Comparison of ENCODE assay signal across 8 cellular contexts in the genomic region with DNA sequence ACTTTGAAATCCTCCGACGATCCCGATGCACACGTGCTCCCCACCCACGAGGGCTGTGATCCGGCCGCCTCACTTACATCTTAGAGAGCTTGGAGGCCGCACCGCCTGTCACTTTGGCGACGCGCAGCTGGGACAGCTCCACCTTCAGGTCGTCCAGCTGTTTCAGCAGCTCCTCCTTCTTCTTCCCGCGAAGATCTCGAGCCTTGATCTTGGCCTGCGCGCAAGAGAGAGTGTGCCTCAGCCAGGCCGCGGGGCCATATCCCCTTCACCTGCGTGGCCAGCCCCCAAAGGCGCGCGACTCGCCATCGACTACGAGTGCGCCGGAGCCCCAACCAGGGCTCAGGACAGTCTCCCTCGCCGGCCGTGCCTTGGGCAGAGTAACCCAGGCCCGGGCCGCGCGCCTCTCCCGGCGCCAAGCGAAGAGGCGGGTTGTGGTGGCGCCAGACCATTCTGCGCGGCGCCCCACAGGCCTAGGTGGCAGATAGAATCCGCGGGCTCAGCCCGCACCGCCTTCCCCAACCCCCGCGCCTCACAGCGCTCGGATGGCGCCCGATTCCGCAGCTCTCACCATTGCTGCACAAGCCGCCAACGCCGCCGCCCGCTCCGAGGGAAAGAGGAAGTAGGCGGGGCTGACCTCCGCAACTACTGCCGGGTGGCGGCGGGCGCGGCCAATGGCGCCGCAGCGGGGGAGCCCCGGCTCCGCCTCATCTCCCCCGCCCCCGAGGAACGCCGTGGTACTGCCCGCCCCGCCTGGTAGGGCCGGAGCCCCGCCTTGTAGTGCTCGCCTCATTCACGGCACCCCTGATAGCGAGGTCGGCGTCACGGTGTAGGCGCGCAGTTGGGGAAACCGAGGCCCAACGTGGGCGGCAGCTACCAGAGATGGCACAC. TPM values are rescaled to one million over a fixed set of nuclear protein-coding genes. Genes with fewer than 3 reads are reported as not detected.
DNase-seq lines count a peak whose midpoint lies in the region; ATAC-seq, FAIRE-seq and TF ChIP-seq lines count a peak whose summit lies in the region.

TSS of gene ARPC5L (plus strand) at position 789 of the 888 bp plus-strand sequence. CDS start 7,161 bp downstream, outside the sequence.
TSS of gene RPL35 (minus strand) at position 616 of the 888 bp plus-strand sequence. CDS start at position 571, 45 bp downstream.

- H4K91ac ChIP-seq in H1 (replicated peaks; ENCODE audit: insufficient read length, low read length): peak within 1 kb of the TSS; percentile 77

- TF ChIP-seq CTCF in H1 (IDR thresholded peaks at IDR 0.05; ENCODE audit: control extremely low read depth in 1 of 3, insufficient read depth in 1 of 3, low read depth in 1 of 3, low read length in 3 of 3): peak in 1 of 3 experiments; percentile 36; a peak in 1 of 4 replicates

- no peak within 1 kb of the TSS for H3K14ac ChIP-seq in H1 (ENCODE audit: insufficient read length)

- POLR2A ChIA-PET in H1 (lab: Charles Lee; ENCODE audit: partially characterized antibody): interaction anchor here (0.6 to 25.5 kb wide), 47 partner anchors 9 to 826 kb away, joined by 3 to 573 read pairs (median 4); partner anchors contain the start of genes HSPA5, NR6A1, OLFML2A and WDR38

- H3K4me2 ChIP-seq in H1 (ENCODE audit: insufficient read depth in 1 of 2, low read depth in 2 of 2, low read length in 2 of 2): peak within 1 kb of the TSS; percentile 86 to 88

- H3K79me2 ChIP-seq in H1 (ENCODE audit: control insufficient read depth in 1 of 2, insufficient read depth in 2 of 2, low read length in 2 of 2): peaks cover 16 to 33% of the 10 kb centered on the region in 2 experiments

- H2BK120ac ChIP-seq in H1 (replicated peaks; ENCODE audit: low read depth, low read length): no peak within 1 kb of the TSS

- peak within 1 kb of the TSS; percentile 91 for H3K27ac Mint-ChIP-seq in activated CD8-positive, alpha-beta memory T cell treated with anti-CD3 and anti-CD28 coated beads, Interleukin-2, amount 10 ng/mL, durations not matched to agents 7 days and 5 days

- H3K9me3 ChIP-seq in HUES6 (ENCODE audit: control insufficient read depth, insufficient read depth, low read depth, low read length): no peaks in the 10 kb centered on the region
- no peaks in the 10 kb centered on the region for H3K9me3 ChIP-seq in NT2/D1 (ENCODE audit: insufficient read depth, low read length)
- no peaks in the 10 kb centered on the region for H3K9me3 ChIP-seq in H1 (ENCODE audit: insufficient read depth in 2 of 2, low read depth in 1 of 2, low read length in 1 of 2)

- peaks cover 42% of the 10 kb centered on the region for H3K36me3 Mint-ChIP-seq in activated CD8-positive, alpha-beta memory T cell treated with anti-CD3 and anti-CD28 coated beads, Interleukin-2, amount 10 ng/mL, durations not matched to agents 7 days and 5 days

- H3K4me3 Mint-ChIP-seq in activated CD8-positive, alpha-beta memory T cell treated with anti-CD3 and anti-CD28 coated beads, Interleukin-2, amount 10 ng/mL, durations not matched to agents 7 days and 5 days: peak within 1 kb of the TSS; percentile 81

- H2BK15ac ChIP-seq in H1 (ENCODE audit: low read length): peak within 1 kb of the TSS; percentile 50; the same call in 1 of the 2 replicates

- peak within 1 kb of the TSS; percentile 22; the same call in 1 of the 2 replicates for H2BK12ac ChIP-seq in H1 (ENCODE audit: low read depth, low read length)

- peak within 1 kb of the TSS; percentile 97 for H3K18ac ChIP-seq in H1 (ENCODE audit: extremely low read depth, low read length)

- peaks cover 7% of the 10 kb centered on the region for H3K23me2 ChIP-seq in H1 (ENCODE audit: low read depth, low read length)

- peak within 1 kb of the TSS; percentile 98 for H3K4ac ChIP-seq in H1 (replicated peaks; ENCODE audit: insufficient read length, low read depth, low read length)

- peak within 1 kb of the TSS; percentile 89 for H3K4me3 ChIP-seq in HUES6 (ENCODE audit: low read depth, low read length)
- peak within 1 kb of the TSS; percentile 81 for H3K4me3 ChIP-seq in NT2/D1 (ENCODE audit: insufficient read length, low read depth)
- H3K4me3 ChIP-seq in H1 (ENCODE audit: extremely low read depth in 1 of 4, insufficient read depth in 2 of 4, low read depth in 3 of 4, low read length in 4 of 4): peak within 1 kb of the TSS; percentile 86 to 97 (median 96)

- peak within 1 kb of the TSS; percentile 87; the same call in 1 of the 2 replicates for H2AK5ac ChIP-seq in H1 (ENCODE audit: low read depth, low read length)

- no peaks in the 10 kb centered on the region for H3K27me3 Mint-ChIP-seq in activated CD8-positive, alpha-beta memory T cell treated with anti-CD3 and anti-CD28 coated beads, Interleukin-2, amount 10 ng/mL, durations not matched to agents 7 days and 5 days

- CTCF ChIA-PET in activated CD8-positive, alpha-beta memory T cell treated with anti-CD3 and anti-CD28 coated beads, Interleukin-2, amount 10 ng/mL, durations not matched to agents 7 days and 5 days (lab: Charles Lee): interaction anchor here (0.6 to 3.3 kb wide), 13 partner anchors 9 to 375 kb away, joined by 3 to 32 read pairs (median 6); partner anchors contain the start of genes GOLGA1, NR6A1, OLFML2A and WDR38
- CTCF ChIA-PET in H1 (lab: Charles Lee; ENCODE audit: partially characterized antibody): interaction anchor here (0.8 to 42.1 kb wide), 12 partner anchors 8 to 244 kb away, joined by 3 to 1529 read pairs (median 4); partner anchors contain the start of genes NR6A1, OLFML2A and WDR38

- H2BK5ac ChIP-seq in H1 (ENCODE audit: low read depth, low read length): peak within 1 kb of the TSS; percentile 94

- peak within 1 kb of the TSS; percentile 100 for H3K9ac ChIP-seq in HUES6 (ENCODE audit: low read length)
- H3K9ac ChIP-seq in NT2/D1 (ENCODE audit: insufficient read length, low read depth): peak within 1 kb of the TSS; percentile 97
- H3K9ac ChIP-seq in H1 (replicated peaks in 1 of 4; ENCODE audit: extremely low read depth in 1 of 4, low read depth in 3 of 4, low read length in 3 of 4): peak within 1 kb of the TSS; percentile 94 to 97 (median 96)

- peaks cover 10% of the 10 kb centered on the region for H3K79me1 ChIP-seq in H1 (ENCODE audit: low read depth, low read length)

- H3K27ac ChIP-seq in HUES6 (ENCODE audit: low read depth, low read length) (peak within 1 kb of the TSS; percentile 99), H1 (ENCODE audit: low read depth, low read length) (peak within 1 kb of the TSS; percentile 89)

- H3K4me1 ChIP-seq in HUES6 (ENCODE audit: control insufficient read depth, insufficient read depth, low read length): peaks cover 7% of the 10 kb centered on the region
- peaks cover 19% of the 10 kb centered on the region for H3K4me1 ChIP-seq in NT2/D1 (ENCODE audit: insufficient read depth, insufficient read length)
- peaks cover 0 to 10% (median 8%) of the 10 kb centered on the region in 4 experiments; a peak in 5 of 7 replicates for H3K4me1 ChIP-seq in H1 (replicated peaks in 1 of 4; ENCODE audit: control insufficient read depth in 3 of 4, insufficient read depth in 4 of 4, low read length in 3 of 4)

- peaks cover 48% of the 10 kb centered on the region for H3K36me3 ChIP-seq in HUES6 (ENCODE audit: control insufficient read depth, insufficient read depth, low read length)
- H3K36me3 ChIP-seq in NT2/D1 (ENCODE audit: insufficient read depth, insufficient read length, low read length): peaks cover 62% of the 10 kb centered on the region
- peaks cover 36 to 46% (median 40%) of the 10 kb centered on the region in 4 experiments for H3K36me3 ChIP-seq in H1 (ENCODE audit: control insufficient read depth in 2 of 4, insufficient read depth in 4 of 4, low read length in 3 of 4)

- peaks cover 34 to 39% of the 10 kb centered on the region in 2 experiments for H4K20me1 ChIP-seq in H1 (replicated peaks in 1 of 2; ENCODE audit: control insufficient read depth in 1 of 2, insufficient read depth in 2 of 2, low read length in 2 of 2)

- H3K56ac ChIP-seq in H1 (replicated peaks; ENCODE audit: insufficient read length, low read depth, low read length): peak within 1 kb of the TSS; percentile 60

- TF ChIP-seq RAD21 in H1 (IDR thresholded peaks at IDR 0.05 in 1 of 2, conservative IDR thresholded peaks at IDR 0.05 in 1 of 2; ENCODE audit: low read depth in 2 of 2, low read length in 2 of 2): no peak

- peak within 1 kb of the TSS; percentile 99 for H4K8ac ChIP-seq in H1 (ENCODE audit: extremely low read depth, insufficient read depth, low read length)

- H4K5ac ChIP-seq in H1 (ENCODE audit: insufficient read length, low read depth, low read length): peak within 1 kb of the TSS; percentile 88

- H3K23ac ChIP-seq in H1 (ENCODE audit: insufficient read length): no peak within 1 kb of the TSS

- H3K4me1 Mint-ChIP-seq in activated CD8-positive, alpha-beta memory T cell treated with anti-CD3 and anti-CD28 coated beads, Interleukin-2, amount 10 ng/mL, durations not matched to agents 7 days and 5 days: peaks cover 41% of the 10 kb centered on the region

- no peak within 1 kb of the TSS for H2BK20ac ChIP-seq in H1 (ENCODE audit: low read length)

- TF ChIP-seq EP300 in H1 (IDR thresholded peaks at IDR 0.05; ENCODE audit: borderline replicate concordance in 1 of 2, low read depth in 2 of 2, low read length in 2 of 2): peak in 1 of 2 experiments; percentile 99; a peak in 2 of 3 replicates

- H3K9me3 Mint-ChIP-seq in activated CD8-positive, alpha-beta memory T cell treated with anti-CD3 and anti-CD28 coated beads, Interleukin-2, amount 10 ng/mL, durations not matched to agents 7 days and 5 days (ENCODE audit: low read depth): no peaks in the 10 kb centered on the region

- TF ChIP-seq POLR2A in H1 (IDR thresholded peaks at IDR 0.05; ENCODE audit: control extremely low read depth in 1 of 2, low read depth in 2 of 2, low read length in 2 of 2): peak in 1 of 2 experiments; percentile 97; a peak in 2 of 3 replicates

- H3K27me3 ChIP-seq in HUES6 (ENCODE audit: control insufficient read depth, insufficient read depth, low read length) (no peaks in the 10 kb centered on the region), NT2/D1 (ENCODE audit: insufficient read depth, insufficient read length) (no peaks in the 10 kb centered on the region), H1 (replicated peaks in 1 of 4; ENCODE audit: control insufficient read depth in 3 of 4, extremely low read depth in 1 of 4, insufficient read depth in 3 of 4, low read length in 3 of 4) (no peaks in the 10 kb centered on the region)

- 0% methylated on average over 50 of the region's 92 CpGs; no CpG with 5 or more reads in 1 of the 2 experiments for WGBS in H1 (ENCODE audit: extremely low coverage in 1 of 2, insufficient coverage in 1 of 2, insufficient read length in 1 of 2, insufficient replicate concordance in 2 of 2, low coverage in 1 of 2, low lambda C conversion rate in 2 of 2, missing lambda C conversion rate in 1 of 2), 2 experiments

- DNase-seq in D341Med (ENCODE audit: low spot score) (peak; percentile 98), NT2/D1 (ENCODE audit: low read depth, low spot score) (peak; percentile 92), H1 (ENCODE audit: low read depth in 1 of 2, low spot score in 2 of 2) (peak in 1 of 2 experiments; percentile 94), mesenteric fat pad (ENCODE audit: low spot score) (peak; percentile 98)
- DNase-seq in activated CD8-positive, alpha-beta memory T cell treated with anti-CD3 and anti-CD28 coated beads, Interleukin-2, amount 10 ng/mL, durations not matched to agents 7 days and 5 days: peak; percentile 97
- peak; percentile 82 for DNase-seq in stimulated activated CD8-positive, alpha-beta memory T cell treated with anti-CD3 and anti-CD28 coated beads, Interleukin-15, amount 100 ng/mL, for 24 hours (ENCODE audit: low read depth)

- H2AFZ ChIP-seq in H1 (ENCODE audit: low read length): peak within 1 kb of the TSS; percentile 94; the same call in 1 of the 2 replicates

- no peak for FAIRE-seq in H1 (lab: Jason Lieb, UNC)

- ATAC-seq in GM21447 (IDR thresholded peaks at IDR 0.05; ENCODE audit: unreplicated experiment): peak; percentile 79
- ATAC-seq in activated CD8-positive, alpha-beta memory T cell treated with anti-CD3 and anti-CD28 coated beads, Interleukin-2, amount 10 ng/mL, durations not matched to agents 7 days and 5 days: peak; percentile 97

RNA-seq across cellular contexts. Expression of gene ARPC5L, which starts in this region (rescaled TPM):
- 10 to 100 TPM; 79.1 to 90.6 TPM for total RNA-seq in activated CD8-positive, alpha-beta memory T cell treated with anti-CD3 and anti-CD28 coated beads, Interleukin-2, amount 10 ng/mL, durations not matched to agents 7 days and 5 days
- total RNA-seq in H1 (2021; fragmentation: NEBNext Ultra II Directional; extraction: Animal tissue kit (Norgen Biotek cat#: 25700)): 50.5 and 50.6 TPM in 2 replicates
- 34.1 and 36.0 TPM in 2 replicates for polyA plus RNA-seq in H1 (2011; rRNA removed)
- 57.0 TPM for polyA plus RNA-seq in H1 (2011; cell fraction: cytosol; rRNA removed)
- polyA plus RNA-seq in H1 (2011; cell fraction: nucleus; rRNA removed): 13.7 TPM
- 49.1 to 62.4 TPM (median 51.3 TPM) in 4 replicates for polyA plus RNA-seq in H1 (2012, experiment 1 of 2)
- polyA plus RNA-seq in H1 (2012, experiment 2 of 2): 33.4 TPM
- polyA plus RNA-seq in H1 (2013, experiment 1 of 2): 54.3 TPM
- 54.7 TPM for polyA plus RNA-seq in H1 (2013, experiment 2 of 2)
- polyA minus RNA-seq in H1 (2011; rRNA and poly(A)+ RNA removed): 11.3 and 14.8 TPM in 2 replicates
- 18.1 TPM for polyA minus RNA-seq in H1 (2011; cell fraction: cytosol; rRNA and poly(A)+ RNA removed)
- polyA minus RNA-seq in H1 (2011; cell fraction: nucleus; rRNA and poly(A)+ RNA removed): 9.9 TPM
- total RNA-seq in mesenteric fat pad: 39.9 TPM

RNA-seq across cellular contexts. Expression of gene RPL35, which starts in this region (rescaled TPM):
- total RNA-seq in activated CD8-positive, alpha-beta memory T cell treated with anti-CD3 and anti-CD28 coated beads, Interleukin-2, amount 10 ng/mL, durations not matched to agents 7 days and 5 days: 1,000 to 10,000 TPM; 1,421 to 1,557 TPM
- total RNA-seq in H1 (2021; fragmentation: NEBNext Ultra II Directional; extraction: Animal tissue kit (Norgen Biotek cat#: 25700)): 1,831 and 1,889 TPM in 2 replicates
- 2,448 and 2,722 TPM in 2 replicates for polyA plus RNA-seq in H1 (2011; rRNA removed)
- polyA plus RNA-seq in H1 (2011; cell fraction: cytosol; rRNA removed): 4,965 TPM
- 2,178 TPM for polyA plus RNA-seq in H1 (2011; cell fraction: nucleus; rRNA removed)
- 2,603 to 3,842 TPM (median 3,090 TPM) in 4 replicates for polyA plus RNA-seq in H1 (2012, experiment 1 of 2)
- polyA plus RNA-seq in H1 (2012, experiment 2 of 2): 9,007 TPM
- polyA plus RNA-seq in H1 (2013, experiment 1 of 2): 5,141 TPM
- 5,188 TPM for polyA plus RNA-seq in H1 (2013, experiment 2 of 2)
- polyA minus RNA-seq in H1 (2011; rRNA and poly(A)+ RNA removed): 246 and 282 TPM in 2 replicates
- 329 TPM for polyA minus RNA-seq in H1 (2011; cell fraction: cytosol; rRNA and poly(A)+ RNA removed)
- polyA minus RNA-seq in H1 (2011; cell fraction: nucleus; rRNA and poly(A)+ RNA removed): 840 TPM
- total RNA-seq in mesenteric fat pad: 1,064 TPM
